28 cellular contexts compared by ENCODE assay signal in the genomic region with DNA sequence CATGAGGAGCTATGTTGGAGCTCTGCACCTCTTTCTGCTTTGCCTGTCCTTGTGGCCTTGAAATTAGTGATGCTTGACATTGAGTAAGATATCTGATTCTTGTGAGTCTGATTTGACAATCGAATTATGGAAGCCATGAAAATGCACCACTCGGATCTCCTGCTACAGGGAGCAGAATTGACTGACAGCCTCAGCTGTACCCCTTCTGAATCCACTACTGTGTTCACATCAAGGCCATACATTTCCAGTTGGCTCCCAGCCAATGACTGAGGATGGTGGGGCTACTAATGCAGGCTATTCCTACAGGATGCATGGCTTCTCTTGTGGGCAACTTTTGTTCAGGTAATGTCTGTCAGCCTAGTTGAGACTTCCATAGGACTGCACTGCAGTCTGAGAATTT.
"Had no signal": no experiment of that assay in that cellular context is flagged by ENCODE, and none has a peak within 500 bp of the region (broad histone marks: within the 10 kb centered on the region; RNA-seq: fewer than 3 reads in every experiment).

No MANE protein-coding gene starts in this region.

- H3K4me1 ChIP-seq: esophagus squamous epithelium, gastrocnemius medialis, heart right ventricle, left lung, lower lobe of right lung had no signal

- DNase-seq: cortex of kidney; effector CD8-positive, alpha-beta T cell; effector memory CD8-positive, alpha-beta T cell; endodermal cell; erythroblast; esophagus squamous epithelium; foreskin fibroblast; foreskin melanocyte; gastrocnemius medialis; glutamatergic neuron; head of caudate nucleus; heart right ventricle; hippocampal formation; left cardiac atrium; left lung; left ventricle myocardium superior; lower lobe of right lung; mesenchymal stem cell; mucosa of descending colon; naive B cell; naive thymus-derived CD8-positive, alpha-beta T cell had no signal

- H3K27ac ChIP-seq: epithelial cell of prostate, esophagus squamous epithelium, gastrocnemius medialis, heart right ventricle, left lung, lower lobe of right lung had no signal

- H3K4me3 Mint-ChIP-seq: dendritic cell treated with granulocyte-macrophage colony-stimulating factor and Interleukin-4, amounts not matched to agents 40 ng/mL and 50 ng/mL, for 4 days; effector memory CD8-positive, alpha-beta T cell; endodermal cell; mesothelial cell of epicardium; naive B cell; naive thymus-derived CD8-positive, alpha-beta T cell had no signal

- H3K27ac Mint-ChIP-seq: dendritic cell treated with granulocyte-macrophage colony-stimulating factor and Interleukin-4, amounts not matched to agents 40 ng/mL and 50 ng/mL, for 4 days; effector memory CD8-positive, alpha-beta T cell; endodermal cell; mesothelial cell of epicardium; naive B cell; naive thymus-derived CD8-positive, alpha-beta T cell had no signal

- H3K9me3 Mint-ChIP-seq: dendritic cell treated with granulocyte-macrophage colony-stimulating factor and Interleukin-4, amounts not matched to agents 40 ng/mL and 50 ng/mL, for 4 days; effector memory CD8-positive, alpha-beta T cell had no signal

- H3K4me3 ChIP-seq: esophagus squamous epithelium, gastrocnemius medialis, heart right ventricle, left lung, lower lobe of right lung, mucosa of descending colon had no signal

- H3K4me1 Mint-ChIP-seq: mesothelial cell of epicardium; naive B cell; naive thymus-derived CD8-positive, alpha-beta T cell had no signal

- H3K36me3 Mint-ChIP-seq: mesothelial cell of epicardium; naive thymus-derived CD8-positive, alpha-beta T cell had no signal

- ATAC-seq: effector memory CD8-positive, alpha-beta T cell; esophagus mucosa; gastrocnemius medialis; heart right ventricle; left cardiac atrium; left lung; left ventricle myocardium superior; lower lobe of right lung; mucosa of descending colon; naive thymus-derived CD8-positive, alpha-beta T cell had no signal

- H3K9me3 ChIP-seq: esophagus squamous epithelium, gastrocnemius medialis, heart right ventricle, left lung, lower lobe of right lung, mucosa of descending colon had no signal

- H3K27me3 ChIP-seq: esophagus squamous epithelium, gastrocnemius medialis had no signal

- FAIRE-seq: endometrium, islet of Langerhans, keratinocyte had no signal

- H3K36me3 ChIP-seq: esophagus squamous epithelium, gastrocnemius medialis, heart right ventricle, left lung, lower lobe of right lung had no signal
